ENCODE assay signal across 25 cellular contexts in genomic region chr12:51364026-51364425, GRCh38. TPM values are rescaled to one million over a fixed set of nuclear protein-coding genes. Genes with fewer than 3 reads are reported as not detected.
"Had no signal": no experiment of that assay in that cellular context is flagged by ENCODE, and none has a peak within 500 bp of the region (broad histone marks: within the 10 kb centered on the region; RNA-seq: fewer than 3 reads in every experiment).

No MANE protein-coding gene starts in this region.

- H3K36me3 Mint-ChIP-seq: natural killer cell had no signal

- H3K36me3 ChIP-seq: gastroesophageal sphincter, tibial nerve had no signal

- DNase-seq: central memory CD4-positive, alpha-beta T cell; esophagus squamous epithelium; foreskin fibroblast; glutamatergic neuron; kidney; left colon; mammary epithelial cell; mucosa of descending colon; natural killer cell; stimulated activated CD4-positive, alpha-beta T cell treated with anti-CD3 and anti-CD28 coated beads, Interleukin-12 subunit alpha, Interleukin-12 subunit beta, amount 100 ng/mL, for 4 hours; stimulated activated naive CD8-positive, alpha-beta T cell treated with anti-CD3 and anti-CD28 coated beads, Interleukin-15, Interleukin-2, amounts not matched to agents 100 U/mL and 50 U/mL, for 24 hours; testis had no signal

- H3K9me3 Mint-ChIP-seq: dendritic cell treated with granulocyte-macrophage colony-stimulating factor and Interleukin-4, amounts not matched to agents 40 ng/mL and 50 ng/mL, for 4 days; natural killer cell; neural crest cell had no signal

- H3K4me3 Mint-ChIP-seq: dendritic cell treated with granulocyte-macrophage colony-stimulating factor and Interleukin-4, amounts not matched to agents 40 ng/mL and 50 ng/mL, for 4 days; natural killer cell; neural crest cell had no signal

- ATAC-seq: gastroesophageal sphincter; left colon; mucosa of descending colon; natural killer cell; sciatic nerve; stimulated activated naive CD8-positive, alpha-beta T cell treated with anti-CD3 and anti-CD28 coated beads, Interleukin-15, Interleukin-2, amounts not matched to agents 100 U/mL and 50 U/mL, for 24 hours had no signal

- H3K4me3 ChIP-seq: esophagus squamous epithelium, gastroesophageal sphincter, mucosa of descending colon, skin epidermis, testis, tibial nerve had no signal

- H3K27ac Mint-ChIP-seq: dendritic cell treated with granulocyte-macrophage colony-stimulating factor and Interleukin-4, amounts not matched to agents 40 ng/mL and 50 ng/mL, for 4 days; natural killer cell had no signal

- H3K27me3 ChIP-seq: esophagus squamous epithelium, gastroesophageal sphincter, testis, tibial nerve had no signal

- H3K9me3 ChIP-seq: esophagus squamous epithelium, gastroesophageal sphincter, mucosa of descending colon, testis, tibial nerve had no signal

- H3K4me1 ChIP-seq: gastroesophageal sphincter, testis had no signal

- H3K27ac ChIP-seq: esophagus squamous epithelium, gastroesophageal sphincter, skin epidermis, testis, tibial nerve had no signal

RNA-seq across cellular contexts. Expression of gene CELA1, which starts 17.5 kb away (rescaled TPM):
- total RNA-seq: epithelial cell of proximal tubule, esophagus squamous epithelium, gastroesophageal sphincter, kidney, left colon, lower leg skin, mammary epithelial cell, mesenteric fat pad, mucosa of descending colon, myocyte, neural crest cell, osteocyte, pulmonary artery endothelial cell, sciatic nerve, tibial nerve, urinary bladder had no signal
- polyA plus RNA-seq: mammary epithelial cell, urinary bladder had no signal

RNA-seq across cellular contexts. Expression of gene BIN2, which starts 40.1 kb away (rescaled TPM):
- total RNA-seq: epithelial cell of proximal tubule, mammary epithelial cell, myocyte, neural crest cell, osteocyte, pulmonary artery endothelial cell had no signal
- polyA plus RNA-seq: mammary epithelial cell had no signal
